In genomic region chr14:29163109-29163508, GRCh38 we compare ENCODE assay signal across 8 cellular contexts.
"Had no signal": no experiment of that assay in that cellular context is flagged by ENCODE, and none has a peak within 500 bp of the region (broad histone marks: within the 10 kb centered on the region; RNA-seq: fewer than 3 reads in every experiment).

No MANE protein-coding gene starts in this region.

- H3K4me3 ChIP-seq: GM23248, HAP-1, K562 had no signal

- H3K27ac ChIP-seq: GM23248, HL-60 had no signal

- H3K36me3 ChIP-seq: HAP-1 had no signal

- H3K4me1 ChIP-seq: HAP-1 had no signal

- FAIRE-seq: K562 had no signal

- H3K9me3 ChIP-seq: HAP-1 had no signal

- DNase-seq: GM23248, GOT3, H7, IMR-90 had no signal

- H2AFZ ChIP-seq: GM23248 had no signal

- ATAC-seq: HCT116, K562 had no signal

- H3K9ac ChIP-seq: GM23248 had no signal
